1 cellular context compared by ENCODE assay signal in the genomic region with DNA sequence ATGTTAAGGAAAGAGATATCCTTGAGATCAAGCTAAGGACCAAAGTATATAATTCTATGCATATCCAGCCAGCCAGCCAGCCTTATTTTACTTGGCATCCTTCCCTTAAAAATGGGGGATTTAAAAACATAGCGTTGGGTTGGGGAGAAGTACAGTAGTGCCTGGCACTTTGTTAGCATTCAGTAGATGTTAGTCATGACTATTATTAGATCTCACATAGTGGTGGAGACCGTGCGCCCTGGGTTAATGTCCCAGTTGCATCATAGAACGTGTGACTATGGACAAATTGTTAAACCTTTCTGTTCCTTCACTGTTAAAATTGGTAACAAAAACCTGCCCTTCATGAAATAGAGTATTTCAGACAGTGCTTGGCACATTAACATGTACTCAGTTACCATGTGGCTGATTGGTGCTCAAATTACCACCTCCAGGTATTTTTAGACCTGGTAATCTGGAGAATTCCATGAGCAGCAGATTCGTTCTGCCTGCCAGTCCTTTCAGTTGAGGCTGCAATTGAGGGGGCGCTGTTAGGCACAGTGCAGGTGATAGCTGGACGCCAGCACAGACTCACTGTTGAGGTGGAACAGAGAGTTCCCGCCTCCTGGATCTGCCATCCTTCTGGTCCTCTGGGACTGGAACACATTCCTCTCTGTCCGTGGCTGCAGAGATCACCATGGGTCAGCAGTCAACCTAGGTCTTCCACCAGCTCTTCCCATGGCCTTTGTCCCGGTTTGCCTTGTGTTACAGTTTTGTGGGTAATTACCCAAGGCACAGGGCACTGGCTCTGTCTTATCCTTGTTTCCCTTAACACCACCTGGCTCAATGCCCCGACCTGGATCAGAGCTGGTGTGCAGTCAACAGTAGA.
TF ChIP-seq lines count a peak whose summit lies in the region.

No MANE protein-coding gene starts in this region.

TF ChIP-seq in GM23338, 12 proteins besides CTCF, POLR2A, EP300 and RAD21 (continued from another document):
- TF ChIP-seq, protein P1, sequence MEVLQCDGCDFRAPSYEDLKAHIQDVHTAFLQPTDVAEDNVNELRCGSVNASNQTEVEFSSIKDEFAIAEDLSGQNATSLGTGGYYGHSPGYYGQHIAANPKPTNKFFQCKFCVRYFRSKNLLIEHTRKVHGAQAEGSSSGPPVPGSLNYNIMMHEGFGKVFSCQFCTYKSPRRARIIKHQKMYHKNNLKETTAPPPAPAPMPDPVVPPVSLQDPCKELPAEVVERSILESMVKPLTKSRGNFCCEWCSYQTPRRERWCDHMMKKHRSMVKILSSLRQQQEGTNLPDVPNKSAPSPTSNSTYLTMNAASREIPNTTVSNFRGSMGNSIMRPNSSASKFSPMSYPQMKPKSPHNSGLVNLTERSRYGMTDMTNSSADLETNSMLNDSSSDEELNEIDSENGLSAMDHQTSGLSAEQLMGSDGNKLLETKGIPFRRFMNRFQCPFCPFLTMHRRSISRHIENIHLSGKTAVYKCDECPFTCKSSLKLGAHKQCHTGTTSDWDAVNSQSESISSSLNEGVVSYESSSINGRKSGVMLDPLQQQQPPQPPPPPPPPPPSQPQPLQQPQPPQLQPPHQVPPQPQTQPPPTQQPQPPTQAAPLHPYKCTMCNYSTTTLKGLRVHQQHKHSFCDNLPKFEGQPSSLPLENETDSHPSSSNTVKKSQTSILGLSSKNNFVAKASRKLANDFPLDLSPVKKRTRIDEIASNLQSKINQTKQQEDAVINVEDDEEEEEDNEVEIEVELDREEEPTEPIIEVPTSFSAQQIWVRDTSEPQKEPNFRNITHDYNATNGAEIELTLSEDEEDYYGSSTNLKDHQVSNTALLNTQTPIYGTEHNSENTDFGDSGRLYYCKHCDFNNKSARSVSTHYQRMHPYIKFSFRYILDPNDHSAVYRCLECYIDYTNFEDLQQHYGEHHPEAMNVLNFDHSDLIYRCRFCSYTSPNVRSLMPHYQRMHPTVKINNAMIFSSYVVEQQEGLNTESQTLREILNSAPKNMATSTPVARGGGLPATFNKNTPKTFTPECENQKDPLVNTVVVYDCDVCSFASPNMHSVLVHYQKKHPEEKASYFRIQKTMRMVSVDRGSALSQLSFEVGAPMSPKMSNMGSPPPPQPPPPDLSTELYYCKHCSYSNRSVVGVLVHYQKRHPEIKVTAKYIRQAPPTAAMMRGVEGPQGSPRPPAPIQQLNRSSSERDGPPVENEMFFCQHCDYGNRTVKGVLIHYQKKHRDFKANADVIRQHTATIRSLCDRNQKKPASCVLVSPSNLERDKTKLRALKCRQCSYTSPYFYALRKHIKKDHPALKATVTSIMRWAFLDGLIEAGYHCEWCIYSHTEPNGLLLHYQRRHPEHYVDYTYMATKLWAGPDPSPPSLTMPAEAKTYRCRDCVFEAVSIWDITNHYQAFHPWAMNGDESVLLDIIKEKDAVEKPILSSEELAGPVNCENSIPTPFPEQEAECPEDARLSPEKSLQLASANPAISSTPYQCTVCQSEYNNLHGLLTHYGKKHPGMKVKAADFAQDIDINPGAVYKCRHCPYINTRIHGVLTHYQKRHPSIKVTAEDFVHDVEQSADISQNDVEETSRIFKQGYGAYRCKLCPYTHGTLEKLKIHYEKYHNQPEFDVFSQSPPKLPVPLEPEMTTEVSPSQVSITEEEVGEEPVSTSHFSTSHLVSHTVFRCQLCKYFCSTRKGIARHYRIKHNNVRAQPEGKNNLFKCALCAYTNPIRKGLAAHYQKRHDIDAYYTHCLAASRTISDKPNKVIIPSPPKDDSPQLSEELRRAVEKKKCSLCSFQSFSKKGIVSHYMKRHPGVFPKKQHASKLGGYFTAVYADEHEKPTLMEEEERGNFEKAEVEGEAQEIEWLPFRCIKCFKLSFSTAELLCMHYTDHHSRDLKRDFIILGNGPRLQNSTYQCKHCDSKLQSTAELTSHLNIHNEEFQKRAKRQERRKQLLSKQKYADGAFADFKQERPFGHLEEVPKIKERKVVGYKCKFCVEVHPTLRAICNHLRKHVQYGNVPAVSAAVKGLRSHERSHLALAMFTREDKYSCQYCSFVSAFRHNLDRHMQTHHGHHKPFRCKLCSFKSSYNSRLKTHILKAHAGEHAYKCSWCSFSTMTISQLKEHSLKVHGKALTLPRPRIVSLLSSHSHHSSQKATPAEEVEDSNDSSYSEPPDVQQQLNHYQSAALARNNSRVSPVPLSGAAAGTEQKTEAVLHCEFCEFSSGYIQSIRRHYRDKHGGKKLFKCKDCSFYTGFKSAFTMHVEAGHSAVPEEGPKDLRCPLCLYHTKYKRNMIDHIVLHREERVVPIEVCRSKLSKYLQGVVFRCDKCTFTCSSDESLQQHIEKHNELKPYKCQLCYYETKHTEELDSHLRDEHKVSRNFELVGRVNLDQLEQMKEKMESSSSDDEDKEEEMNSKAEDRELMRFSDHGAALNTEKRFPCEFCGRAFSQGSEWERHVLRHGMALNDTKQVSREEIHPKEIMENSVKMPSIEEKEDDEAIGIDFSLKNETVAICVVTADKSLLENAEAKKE (CRISPR knock-in tag; IDR thresholded peaks at IDR 0.05), result no peak
- no peak for TF ChIP-seq EZH2phosphoT487 (IDR thresholded peaks at IDR 0.05; ENCODE audit: unreplicated experiment)
